ENCODE assay signal across 1 cellular context in genomic region chr17:19454074-19454473, GRCh38.
TF ChIP-seq lines count a peak whose summit lies in the region.

No MANE protein-coding gene starts in this region.

TF ChIP-seq in WTC11, 78 proteins besides CTCF, POLR2A, EP300 and RAD21 (continued from another document):
- TF ChIP-seq NFYB (CRISPR knock-in tag; conservative IDR thresholded peaks at IDR 0.05; ENCODE audit: low read depth) = no peak
- no peak for TF ChIP-seq TCF7 (CRISPR knock-in tag; IDR thresholded peaks at IDR 0.05; ENCODE audit: low read depth)
- TF ChIP-seq TEAD4 (CRISPR knock-in tag; IDR thresholded peaks at IDR 0.05) = no peak
- no peak for TF ChIP-seq AR (CRISPR knock-in tag; IDR thresholded peaks at IDR 0.05)
- no peak for TF ChIP-seq E2F4 (CRISPR knock-in tag; IDR thresholded peaks at IDR 0.05; ENCODE audit: borderline replicate concordance, low read depth)
- TF ChIP-seq MAX (CRISPR knock-in tag; IDR thresholded peaks at IDR 0.05) = no peak
TF ChIP-seq in WTC11: peak in this region for 0.
